Comparison of ENCODE assay signal across 1 cellular context in the genomic region with DNA sequence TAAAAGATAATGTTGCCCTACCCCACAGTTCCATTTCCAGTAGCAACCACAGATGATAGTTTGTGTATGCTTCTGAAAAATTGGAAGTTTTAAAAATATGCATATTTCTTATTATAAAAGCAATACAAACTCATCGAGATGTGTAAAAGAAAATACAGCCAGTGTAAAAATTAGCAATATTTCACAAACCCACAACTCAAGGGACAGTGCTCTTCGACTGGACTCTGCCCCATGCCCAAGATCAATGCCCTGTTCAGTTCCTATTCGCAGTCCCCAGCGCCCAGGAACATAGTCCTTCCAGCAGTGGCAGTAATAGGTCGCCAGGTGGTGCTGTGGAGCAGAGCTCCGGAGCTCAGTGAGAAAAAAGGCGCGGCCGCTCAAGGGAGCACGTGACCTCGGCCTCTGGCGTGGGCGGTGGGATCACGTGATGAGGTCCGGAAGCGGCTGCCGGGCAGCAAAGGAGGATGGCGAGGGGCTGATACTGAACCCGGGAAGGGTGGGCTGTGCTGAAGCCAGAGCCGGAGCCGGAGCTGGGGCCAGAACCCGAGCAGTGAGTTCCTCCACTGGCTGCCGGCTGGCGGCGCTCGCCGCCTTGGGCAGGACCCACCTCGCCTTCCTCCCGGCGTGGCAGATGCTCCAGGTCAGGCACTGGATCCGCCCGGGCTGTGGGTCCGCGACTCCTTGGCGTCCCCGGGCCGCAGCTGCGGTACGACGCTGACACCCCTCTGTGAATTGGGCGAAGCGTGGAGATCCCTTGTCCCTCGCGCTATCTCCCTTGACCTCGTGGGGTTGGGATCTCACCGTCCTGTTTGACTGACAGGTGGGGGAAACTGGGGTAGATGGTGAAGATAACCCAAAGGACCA.
TF ChIP-seq lines count a peak whose summit lies in the region.

A gene (plus strand): TSS at position 430 of the 864 bp plus-strand sequence. CDS start 11,190 bp downstream, outside the sequence.

TF ChIP-seq in HepG2, 621 proteins besides CTCF, POLR2A, EP300 and RAD21 (continued from another document and continues in another):
- TF ChIP-seq, protein P1, sequence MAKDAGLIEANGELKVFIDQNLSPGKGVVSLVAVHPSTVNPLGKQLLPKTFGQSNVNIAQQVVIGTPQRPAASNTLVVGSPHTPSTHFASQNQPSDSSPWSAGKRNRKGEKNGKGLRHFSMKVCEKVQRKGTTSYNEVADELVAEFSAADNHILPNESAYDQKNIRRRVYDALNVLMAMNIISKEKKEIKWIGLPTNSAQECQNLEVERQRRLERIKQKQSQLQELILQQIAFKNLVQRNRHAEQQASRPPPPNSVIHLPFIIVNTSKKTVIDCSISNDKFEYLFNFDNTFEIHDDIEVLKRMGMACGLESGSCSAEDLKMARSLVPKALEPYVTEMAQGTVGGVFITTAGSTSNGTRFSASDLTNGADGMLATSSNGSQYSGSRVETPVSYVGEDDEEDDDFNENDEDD (CRISPR knock-in tag; IDR thresholded peaks at IDR 0.05; ENCODE audit: borderline replicate concordance) = peak; percentile 94
- no peak for TF ChIP-seq ZNF251 (CRISPR knock-in tag; IDR thresholded peaks at IDR 0.05)
- TF ChIP-seq ZNF563 (CRISPR knock-in tag; IDR thresholded peaks at IDR 0.05) = 0 out of 2 replicates have a peak, but pooled peaks have one; percentile 70
- TF ChIP-seq ZNF350 (CRISPR knock-in tag; IDR thresholded peaks at IDR 0.05; ENCODE audit: borderline replicate concordance, low read depth) = peak; percentile 68; the same call in 1 of the 2 replicates
- TF ChIP-seq, protein P2, sequence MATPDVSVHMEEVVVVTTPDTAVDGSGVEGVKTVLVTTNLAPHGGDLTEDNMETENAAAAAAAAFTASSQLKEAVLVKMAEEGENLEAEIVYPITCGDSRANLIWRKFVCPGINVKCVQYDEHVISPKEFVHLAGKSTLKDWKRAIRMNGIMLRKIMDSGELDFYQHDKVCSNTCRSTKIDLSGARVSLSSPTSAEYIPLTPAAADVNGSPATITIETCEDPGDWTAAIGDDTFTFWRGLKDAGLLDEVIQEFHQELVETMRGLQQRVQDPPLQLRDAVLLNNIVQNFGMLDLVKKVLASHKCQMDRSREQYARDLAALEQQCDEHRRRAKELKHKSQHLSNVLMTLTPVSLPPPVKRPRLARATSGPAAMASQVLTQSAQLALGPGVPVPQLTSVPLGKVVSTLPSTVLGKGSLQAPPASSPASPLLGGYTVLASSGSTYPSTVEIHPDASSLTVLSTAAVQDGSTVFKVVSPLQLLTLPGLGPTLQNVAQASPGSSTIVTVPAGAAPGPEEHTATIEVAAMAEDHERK (CRISPR knock-in tag; IDR thresholded peaks at IDR 0.05; ENCODE audit: low read depth) = no peak
- TF ChIP-seq ATF7-NPFF (CRISPR knock-in tag; IDR thresholded peaks at IDR 0.05; ENCODE audit: low read depth) = peak; percentile 72; the same call in 1 of the 2 replicates
- TF ChIP-seq MBNL3 (CRISPR knock-in tag; conservative IDR thresholded peaks at IDR 0.05) = no peak
- no peak for TF ChIP-seq ZIK1 (CRISPR knock-in tag; IDR thresholded peaks at IDR 0.05; ENCODE audit: borderline replicate concordance, low read depth)
- TF ChIP-seq, protein P3, sequence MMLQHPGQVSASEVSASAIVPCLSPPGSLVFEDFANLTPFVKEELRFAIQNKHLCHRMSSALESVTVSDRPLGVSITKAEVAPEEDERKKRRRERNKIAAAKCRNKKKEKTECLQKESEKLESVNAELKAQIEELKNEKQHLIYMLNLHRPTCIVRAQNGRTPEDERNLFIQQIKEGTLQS (CRISPR knock-in tag; IDR thresholded peaks at IDR 0.05) = no peak
- TF ChIP-seq ZNF234 (CRISPR knock-in tag; conservative IDR thresholded peaks at IDR 0.05) = 0 out of 2 replicates have a peak, but pooled peaks have one; percentile 65
- peak; percentile 67 for TF ChIP-seq ZNF138 (CRISPR knock-in tag; IDR thresholded peaks at IDR 0.05; ENCODE audit: low read depth)
- TF ChIP-seq ZNF589 (CRISPR knock-in tag; conservative IDR thresholded peaks at IDR 0.05) = no peak
- TF ChIP-seq, protein P4, sequence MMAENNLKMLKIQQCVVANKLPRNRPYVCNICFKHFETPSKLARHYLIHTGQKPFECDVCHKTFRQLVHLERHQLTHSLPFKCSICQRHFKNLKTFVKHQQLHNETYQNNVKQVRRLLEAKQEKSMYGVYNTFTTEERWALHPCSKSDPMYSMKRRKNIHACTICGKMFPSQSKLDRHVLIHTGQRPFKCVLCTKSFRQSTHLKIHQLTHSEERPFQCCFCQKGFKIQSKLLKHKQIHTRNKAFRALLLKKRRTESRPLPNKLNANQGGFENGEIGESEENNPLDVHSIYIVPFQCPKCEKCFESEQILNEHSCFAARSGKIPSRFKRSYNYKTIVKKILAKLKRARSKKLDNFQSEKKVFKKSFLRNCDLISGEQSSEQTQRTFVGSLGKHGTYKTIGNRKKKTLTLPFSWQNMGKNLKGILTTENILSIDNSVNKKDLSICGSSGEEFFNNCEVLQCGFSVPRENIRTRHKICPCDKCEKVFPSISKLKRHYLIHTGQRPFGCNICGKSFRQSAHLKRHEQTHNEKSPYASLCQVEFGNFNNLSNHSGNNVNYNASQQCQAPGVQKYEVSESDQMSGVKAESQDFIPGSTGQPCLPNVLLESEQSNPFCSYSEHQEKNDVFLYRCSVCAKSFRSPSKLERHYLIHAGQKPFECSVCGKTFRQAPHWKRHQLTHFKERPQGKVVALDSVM (CRISPR knock-in tag; IDR thresholded peaks at IDR 0.05) = no peak
- TF ChIP-seq RBM39 (IDR thresholded peaks at IDR 0.05; ENCODE audit: low read depth, low read length, poor library complexity, severe bottlenecking) = no peak
- TF ChIP-seq, protein P5, sequence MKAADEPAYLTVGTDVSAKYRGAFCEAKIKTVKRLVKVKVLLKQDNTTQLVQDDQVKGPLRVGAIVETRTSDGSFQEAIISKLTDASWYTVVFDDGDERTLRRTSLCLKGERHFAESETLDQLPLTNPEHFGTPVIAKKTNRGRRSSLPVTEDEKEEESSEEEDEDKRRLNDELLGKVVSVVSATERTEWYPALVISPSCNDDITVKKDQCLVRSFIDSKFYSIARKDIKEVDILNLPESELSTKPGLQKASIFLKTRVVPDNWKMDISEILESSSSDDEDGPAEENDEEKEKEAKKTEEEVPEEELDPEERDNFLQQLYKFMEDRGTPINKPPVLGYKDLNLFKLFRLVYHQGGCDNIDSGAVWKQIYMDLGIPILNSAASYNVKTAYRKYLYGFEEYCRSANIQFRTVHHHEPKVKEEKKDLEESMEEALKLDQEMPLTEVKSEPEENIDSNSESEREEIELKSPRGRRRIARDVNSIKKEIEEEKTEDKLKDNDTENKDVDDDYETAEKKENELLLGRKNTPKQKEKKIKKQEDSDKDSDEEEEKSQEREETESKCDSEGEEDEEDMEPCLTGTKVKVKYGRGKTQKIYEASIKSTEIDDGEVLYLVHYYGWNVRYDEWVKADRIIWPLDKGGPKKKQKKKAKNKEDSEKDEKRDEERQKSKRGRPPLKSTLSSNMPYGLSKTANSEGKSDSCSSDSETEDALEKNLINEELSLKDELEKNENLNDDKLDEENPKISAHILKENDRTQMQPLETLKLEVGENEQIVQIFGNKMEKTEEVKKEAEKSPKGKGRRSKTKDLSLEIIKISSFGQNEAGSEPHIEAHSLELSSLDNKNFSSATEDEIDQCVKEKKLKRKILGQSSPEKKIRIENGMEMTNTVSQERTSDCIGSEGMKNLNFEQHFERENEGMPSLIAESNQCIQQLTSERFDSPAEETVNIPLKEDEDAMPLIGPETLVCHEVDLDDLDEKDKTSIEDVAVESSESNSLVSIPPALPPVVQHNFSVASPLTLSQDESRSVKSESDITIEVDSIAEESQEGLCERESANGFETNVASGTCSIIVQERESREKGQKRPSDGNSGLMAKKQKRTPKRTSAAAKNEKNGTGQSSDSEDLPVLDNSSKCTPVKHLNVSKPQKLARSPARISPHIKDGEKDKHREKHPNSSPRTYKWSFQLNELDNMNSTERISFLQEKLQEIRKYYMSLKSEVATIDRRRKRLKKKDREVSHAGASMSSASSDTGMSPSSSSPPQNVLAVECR (CRISPR knock-in tag; IDR thresholded peaks at IDR 0.05; ENCODE audit: borderline replicate concordance) = peak; percentile 90
- peak; percentile 42; the same call in 1 of the 2 replicates for TF ChIP-seq SOX5 (CRISPR knock-in tag; IDR thresholded peaks at IDR 0.05; ENCODE audit: borderline replicate concordance)
- TF ChIP-seq RFXANK (CRISPR knock-in tag; IDR thresholded peaks at IDR 0.05) = 0 out of 2 replicates have a peak, but pooled peaks have one; percentile 50
- TF ChIP-seq, protein P6, sequence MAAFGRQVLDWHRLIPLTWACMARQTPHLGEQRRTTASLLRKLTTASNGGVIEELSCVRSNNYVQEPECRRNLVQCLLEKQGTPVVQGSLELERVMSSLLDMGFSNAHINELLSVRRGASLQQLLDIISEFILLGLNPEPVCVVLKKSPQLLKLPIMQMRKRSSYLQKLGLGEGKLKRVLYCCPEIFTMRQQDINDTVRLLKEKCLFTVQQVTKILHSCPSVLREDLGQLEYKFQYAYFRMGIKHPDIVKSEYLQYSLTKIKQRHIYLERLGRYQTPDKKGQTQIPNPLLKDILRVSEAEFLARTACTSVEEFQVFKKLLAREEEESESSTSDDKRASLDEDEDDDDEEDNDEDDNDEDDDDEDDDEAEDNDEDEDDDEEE (CRISPR knock-in tag; IDR thresholded peaks at IDR 0.05) = 0 out of 2 replicates have a peak, but pooled peaks have one; percentile 79
- no peak for TF ChIP-seq ZC3H4 (CRISPR knock-in tag; IDR thresholded peaks at IDR 0.05; ENCODE audit: borderline replicate concordance)
- peak; percentile 76; the same call in 1 of the 2 replicates for TF ChIP-seq SALL2 (CRISPR knock-in tag; IDR thresholded peaks at IDR 0.05)
- TF ChIP-seq, protein P7, sequence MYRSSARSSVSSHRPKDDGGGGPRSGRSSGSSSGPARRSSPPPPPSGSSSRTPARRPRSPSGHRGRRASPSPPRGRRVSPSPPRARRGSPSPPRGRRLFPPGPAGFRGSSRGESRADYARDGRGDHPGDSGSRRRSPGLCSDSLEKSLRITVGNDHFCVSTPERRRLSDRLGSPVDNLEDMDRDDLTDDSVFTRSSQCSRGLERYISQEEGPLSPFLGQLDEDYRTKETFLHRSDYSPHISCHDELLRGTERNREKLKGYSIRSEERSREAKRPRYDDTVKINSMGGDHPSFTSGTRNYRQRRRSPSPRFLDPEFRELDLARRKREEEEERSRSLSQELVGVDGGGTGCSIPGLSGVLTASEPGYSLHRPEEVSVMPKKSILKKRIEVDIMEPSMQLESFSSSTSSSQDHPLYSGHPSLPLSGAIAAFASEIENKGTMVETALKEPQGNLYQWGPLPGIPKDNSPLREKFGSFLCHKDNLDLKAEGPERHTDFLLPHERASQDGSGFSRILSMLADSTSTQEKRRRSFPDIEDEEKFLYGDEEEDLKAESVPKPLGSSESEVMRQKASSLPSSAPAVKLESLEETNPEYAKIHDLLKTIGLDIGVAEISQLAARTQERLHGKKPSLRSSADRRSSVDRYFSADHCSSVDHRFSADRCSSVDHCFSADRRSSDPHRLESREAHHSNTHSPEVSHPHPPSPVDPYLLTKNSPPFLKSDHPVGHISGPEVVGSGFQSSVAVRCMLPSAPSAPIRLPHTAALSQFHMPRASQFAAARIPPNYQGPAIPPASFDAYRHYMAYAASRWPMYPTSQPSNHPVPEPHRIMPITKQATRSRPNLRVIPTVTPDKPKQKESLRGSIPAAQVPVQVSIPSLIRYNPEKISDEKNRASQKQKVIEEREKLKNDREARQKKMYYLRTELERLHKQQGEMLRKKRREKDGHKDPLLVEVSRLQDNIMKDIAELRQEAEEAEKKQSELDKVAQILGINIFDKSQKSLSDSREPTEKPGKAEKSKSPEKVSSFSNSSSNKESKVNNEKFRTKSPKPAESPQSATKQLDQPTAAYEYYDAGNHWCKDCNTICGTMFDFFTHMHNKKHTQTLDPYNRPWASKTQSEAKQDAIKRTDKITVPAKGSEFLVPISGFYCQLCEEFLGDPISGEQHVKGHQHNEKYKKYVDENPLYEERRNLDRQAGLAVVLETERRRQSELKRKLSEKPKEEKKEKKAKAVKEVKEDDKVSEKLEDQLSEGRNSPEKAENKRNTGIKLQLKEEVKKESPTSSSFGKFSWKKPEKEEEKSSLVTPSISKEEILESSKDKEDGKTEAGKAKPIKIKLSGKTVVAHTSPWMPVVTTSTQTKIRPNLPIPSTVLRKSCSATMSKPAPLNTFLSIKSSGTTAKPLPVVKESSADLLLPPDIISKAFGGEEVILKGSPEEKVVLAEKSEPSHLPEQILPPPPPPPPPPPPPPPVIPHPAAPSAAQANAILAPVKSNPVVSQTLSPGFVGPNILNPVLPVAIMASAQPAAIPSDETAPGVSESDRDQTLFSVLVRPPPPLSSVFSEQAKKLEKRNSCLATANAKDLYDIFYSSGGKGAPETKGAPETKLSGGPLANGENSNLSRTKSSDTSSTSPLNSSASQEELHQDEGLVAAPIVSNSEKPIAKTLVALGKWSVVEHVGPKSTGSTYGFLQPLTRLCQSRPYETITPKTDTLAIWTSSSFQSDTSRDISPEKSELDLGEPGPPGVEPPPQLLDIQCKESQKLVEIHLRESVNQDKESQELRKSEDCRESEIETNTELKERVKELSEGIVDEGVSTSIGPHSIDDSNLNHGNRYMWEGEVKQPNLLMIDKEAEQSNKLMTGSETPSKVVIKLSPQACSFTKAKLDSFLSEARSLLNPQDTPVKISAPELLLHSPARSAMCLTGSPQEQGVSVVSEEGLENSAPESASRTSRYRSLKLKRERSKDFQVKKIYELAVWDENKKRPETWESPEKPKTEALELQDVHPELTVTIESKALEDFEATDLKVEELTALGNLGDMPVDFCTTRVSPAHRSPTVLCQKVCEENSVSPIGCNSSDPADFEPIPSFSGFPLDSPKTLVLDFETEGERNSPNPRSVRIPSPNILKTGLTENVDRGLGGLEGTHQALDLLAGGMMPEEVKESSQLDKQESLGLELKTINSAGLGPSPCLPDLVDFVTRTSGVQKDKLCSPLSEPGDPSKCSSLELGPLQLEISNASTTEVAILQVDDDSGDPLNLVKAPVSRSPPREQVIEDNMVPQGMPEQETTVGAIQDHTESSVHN (CRISPR knock-in tag; IDR thresholded peaks at IDR 0.05) = no peak
- TF ChIP-seq, protein P8, sequence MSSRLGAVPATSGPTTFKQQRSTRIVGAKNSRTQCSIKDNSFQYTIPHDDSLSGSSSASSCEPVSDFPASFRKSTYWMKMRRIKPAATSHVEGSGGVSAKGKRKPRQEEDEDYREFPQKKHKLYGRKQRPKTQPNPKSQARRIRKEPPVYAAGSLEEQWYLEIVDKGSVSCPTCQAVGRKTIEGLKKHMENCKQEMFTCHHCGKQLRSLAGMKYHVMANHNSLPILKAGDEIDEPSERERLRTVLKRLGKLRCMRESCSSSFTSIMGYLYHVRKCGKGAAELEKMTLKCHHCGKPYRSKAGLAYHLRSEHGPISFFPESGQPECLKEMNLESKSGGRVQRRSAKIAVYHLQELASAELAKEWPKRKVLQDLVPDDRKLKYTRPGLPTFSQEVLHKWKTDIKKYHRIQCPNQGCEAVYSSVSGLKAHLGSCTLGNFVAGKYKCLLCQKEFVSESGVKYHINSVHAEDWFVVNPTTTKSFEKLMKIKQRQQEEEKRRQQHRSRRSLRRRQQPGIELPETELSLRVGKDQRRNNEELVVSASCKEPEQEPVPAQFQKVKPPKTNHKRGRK (CRISPR knock-in tag; IDR thresholded peaks at IDR 0.05) = no peak
